In genomic region chr22:44181912-44182590, GRCh38 we compare ENCODE assay signal across 8 cellular contexts. TPM values are rescaled to one million over a fixed set of nuclear protein-coding genes. Genes with fewer than 3 reads are reported as not detected.
DNase-seq lines count a peak whose midpoint lies in the region; ATAC-seq and TF ChIP-seq lines count a peak whose summit lies in the region.

No MANE protein-coding gene starts in this region.

- ATAC-seq in GM18498 (IDR thresholded peaks at IDR 0.05; ENCODE audit: unreplicated experiment) (peak; percentile 24), T-helper 17 cell (peak; percentile 18), GM21717 (IDR thresholded peaks at IDR 0.05; ENCODE audit: unreplicated experiment) (no peak), SK-N-SH treated with all-trans-retinoic acid at 6 μM for 48 hours (no peak), GM18517 (IDR thresholded peaks at IDR 0.05; ENCODE audit: unreplicated experiment) (no peak)

- H3K4me1 Mint-ChIP-seq in T-helper 17 cell (peaks cover 23% of the 10 kb centered on the region), endodermal cell (peaks cover 13% of the 10 kb centered on the region)

- TF ChIP-seq CTCF in endodermal cell (conservative IDR thresholded peaks at IDR 0.05): peak; percentile 35

- no peak overlapping the region for H3K27ac ChIP-seq in endodermal cell (ENCODE audit: low read depth, low read length)

- H3K4me3 Mint-ChIP-seq in T-helper 17 cell (peak overlapping the region; percentile 97), endodermal cell (no peak overlapping the region)

- H3K4me3 ChIP-seq in endodermal cell (ENCODE audit: low read length): no peak overlapping the region

- H3K9ac ChIP-seq in endodermal cell (ENCODE audit: extremely low read depth, low read length, poor library complexity, severe bottlenecking): no peak overlapping the region

- no peaks in the 10 kb centered on the region for H3K27me3 Mint-ChIP-seq in T-helper 17 cell
- no peaks in the 10 kb centered on the region for H3K27me3 Mint-ChIP-seq in endodermal cell (ENCODE audit: insufficient read depth)

- WGBS in endodermal cell (ENCODE audit: insufficient coverage in 1 of 2, insufficient read length in 1 of 2), 2 experiments: 92% methylated on average over 5 to 17 of the region's 17 CpGs

- DNase-seq in T-helper 17 cell (no peak), endodermal cell (no peak), cerebellar nuclear complex (lab: John Stamatoyannopoulos, UW) (no peak)
- DNase-seq in stimulated activated CD4-positive, alpha-beta T cell treated with anti-CD3 and anti-CD28 coated beads, Interleukin-15, amount 100 ng/mL, for 24 hours: peak; percentile 50

- peaks cover 12% of the 10 kb centered on the region for H3K4me1 ChIP-seq in endodermal cell (ENCODE audit: control insufficient read depth, insufficient read depth, low read length)

- H3K9me3 Mint-ChIP-seq in endodermal cell: no peaks in the 10 kb centered on the region

- H3K36me3 ChIP-seq in endodermal cell (ENCODE audit: control insufficient read depth, insufficient read depth, low read length): no peaks in the 10 kb centered on the region

- H3K9me3 ChIP-seq in T-helper 17 cell (ENCODE audit: control insufficient read depth, low read length, poor library complexity, severe bottlenecking): no peaks in the 10 kb centered on the region
- H3K9me3 ChIP-seq in endodermal cell (ENCODE audit: control insufficient read depth, low read length): no peaks in the 10 kb centered on the region

- peaks cover 3% of the 10 kb centered on the region for H3K36me3 Mint-ChIP-seq in T-helper 17 cell (ENCODE audit: low read depth)
- no peaks in the 10 kb centered on the region for H3K36me3 Mint-ChIP-seq in endodermal cell (ENCODE audit: low read depth)

- no peaks in the 10 kb centered on the region for H3K27me3 ChIP-seq in endodermal cell (ENCODE audit: control insufficient read depth, insufficient read depth, low read length, poor library complexity, severe bottlenecking)

- H3K27ac Mint-ChIP-seq in T-helper 17 cell (peak overlapping the region; percentile 96), endodermal cell (no peak overlapping the region)

TF ChIP-seq in SK-N-SH treated with all-trans-retinoic acid at 6 μM for 48 hours, 23 proteins besides CTCF, POLR2A, EP300 and RAD21:
- TF ChIP-seq TOX (CRISPR knock-in tag; IDR thresholded peaks at IDR 0.05; ENCODE audit: borderline replicate concordance) (no peak), ZNF70 (CRISPR knock-in tag; IDR thresholded peaks at IDR 0.05) (no peak), ESRRG (CRISPR knock-in tag; IDR thresholded peaks at IDR 0.05) (no peak), SNAI2 (CRISPR knock-in tag; IDR thresholded peaks at IDR 0.05) (no peak), ISL1 (CRISPR knock-in tag; IDR thresholded peaks at IDR 0.05) (no peak), ARNTL (CRISPR knock-in tag; IDR thresholded peaks at IDR 0.05; ENCODE audit: borderline replicate concordance, low read depth) (no peak), POU6F1 (CRISPR knock-in tag; IDR thresholded peaks at IDR 0.05; ENCODE audit: borderline replicate concordance, low read depth) (no peak), ZFP3 (CRISPR knock-in tag; IDR thresholded peaks at IDR 0.05) (no peak), PATZ1 (CRISPR knock-in tag; IDR thresholded peaks at IDR 0.05; ENCODE audit: borderline replicate concordance) (no peak), ZNF565 (CRISPR knock-in tag; conservative IDR thresholded peaks at IDR 0.05; ENCODE audit: low read depth) (no peak), OSR1 (CRISPR knock-in tag; IDR thresholded peaks at IDR 0.05) (no peak), TCF4 (CRISPR knock-in tag; IDR thresholded peaks at IDR 0.05; ENCODE audit: borderline replicate concordance) (no peak), BACH2 (CRISPR knock-in tag; IDR thresholded peaks at IDR 0.05; ENCODE audit: borderline replicate concordance) (no peak), PPARA (CRISPR knock-in tag; IDR thresholded peaks at IDR 0.05; ENCODE audit: borderline replicate concordance) (no peak), CSDC2 (CRISPR knock-in tag; IDR thresholded peaks at IDR 0.05) (no peak), RARB (CRISPR knock-in tag; IDR thresholded peaks at IDR 0.05) (no peak), ZC3H10 (CRISPR knock-in tag; IDR thresholded peaks at IDR 0.05) (no peak)
- TF ChIP-seq, protein P1, sequence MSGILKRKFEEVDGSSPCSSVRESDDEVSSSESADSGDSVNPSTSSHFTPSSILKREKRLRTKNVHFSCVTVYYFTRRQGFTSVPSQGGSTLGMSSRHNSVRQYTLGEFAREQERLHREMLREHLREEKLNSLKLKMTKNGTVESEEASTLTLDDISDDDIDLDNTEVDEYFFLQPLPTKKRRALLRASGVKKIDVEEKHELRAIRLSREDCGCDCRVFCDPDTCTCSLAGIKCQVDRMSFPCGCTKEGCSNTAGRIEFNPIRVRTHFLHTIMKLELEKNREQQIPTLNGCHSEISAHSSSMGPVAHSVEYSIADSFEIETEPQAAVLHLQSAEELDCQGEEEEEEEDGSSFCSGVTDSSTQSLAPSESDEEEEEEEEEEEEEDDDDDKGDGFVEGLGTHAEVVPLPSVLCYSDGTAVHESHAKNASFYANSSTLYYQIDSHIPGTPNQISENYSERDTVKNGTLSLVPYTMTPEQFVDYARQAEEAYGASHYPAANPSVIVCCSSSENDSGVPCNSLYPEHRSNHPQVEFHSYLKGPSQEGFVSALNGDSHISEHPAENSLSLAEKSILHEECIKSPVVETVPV (CRISPR knock-in tag; IDR thresholded peaks at IDR 0.05): no peak

RNA-seq across cellular contexts. Expression of gene PARVG, which starts 1.3 kb away (rescaled TPM):
- total RNA-seq in T-helper 17 cell (10 to 100 TPM; 89.1 to 94.7 TPM), endodermal cell (under 1 TPM; 0.11 to 0.44 TPM)
- not detected for polyA plus RNA-seq in endodermal cell (2013, experiment 1 of 2)
- 0.21 TPM for polyA plus RNA-seq in endodermal cell (2013, experiment 2 of 2)

Comparison
In these comparisons a context has a peak if more than half of its experiments do, and no peak if none do; other contexts are left out.
1. ATAC-seq: peak in GM18498 (single experiment) and T-helper 17 cell (single experiment); none in GM21717 (single experiment), SK-N-SH treated with all-trans-retinoic acid at 6 μM for 48 hours (single experiment) and GM18517 (single experiment).
2. RNA of gene PARVG, which starts 1.3 kb away (total RNA-seq): 89.1 to 94.7 TPM in T-helper 17 cell; 0.11 to 0.44 TPM in endodermal cell; every median in the first group is over 10 times any median in the second.